In the genomic region with DNA sequence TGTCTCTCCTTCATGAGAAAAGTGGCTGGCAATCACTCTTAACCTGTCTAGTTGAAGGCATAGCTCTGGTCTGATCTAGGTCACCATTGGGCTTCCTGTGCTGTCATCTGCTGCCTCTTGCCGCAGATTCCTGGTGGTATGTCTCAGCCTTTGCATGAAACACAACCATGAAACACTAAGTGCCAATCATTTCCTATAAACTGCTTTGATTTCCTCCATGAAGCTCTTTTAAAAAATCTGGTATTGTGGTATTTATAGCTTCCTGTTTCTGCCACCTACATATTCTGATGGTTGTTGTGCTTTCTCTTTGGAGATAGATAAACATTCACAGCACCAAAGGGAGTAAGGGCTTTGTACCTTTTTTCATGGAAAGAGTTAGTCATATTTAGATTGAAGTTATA, we compare ENCODE assay signal across 9 cellular contexts.
DNase-seq lines count a peak whose midpoint lies in the region; ATAC-seq and TF ChIP-seq lines count a peak whose summit lies in the region.
"Had no signal": no experiment of that assay in that cellular context is flagged by ENCODE, and none has a peak within 500 bp of the region (broad histone marks: within the 10 kb centered on the region; RNA-seq: fewer than 3 reads in every experiment).

No MANE protein-coding gene starts in this region.

- no peak overlapping the region for H3K9ac ChIP-seq in BLaER1 treated with 17β-estradiol and CSF1 and Interleukin-3, amounts not matched to agents 10 nM and 100 nM

- H3K9me3 ChIP-seq in BLaER1 treated with 17β-estradiol and CSF1 and Interleukin-3, amounts not matched to agents 10 nM and 100 nM (replicated peaks in 1 of 11), result no peaks in the 10 kb centered on the region
- no peaks in the 10 kb centered on the region for H3K9me3 ChIP-seq in mucosa of descending colon
- no peaks in the 10 kb centered on the region for H3K9me3 ChIP-seq in uterus

- no peak overlapping the region for H3K4me3 ChIP-seq in BLaER1 treated with 17β-estradiol and CSF1 and Interleukin-3, amounts not matched to agents 10 nM and 100 nM
- H3K4me3 ChIP-seq in mucosa of descending colon (no peak overlapping the region), uterus (no peak overlapping the region)

- no peak for TF ChIP-seq POLR2A in uterus (IDR thresholded peaks at IDR 0.05)

- H3K27ac ChIP-seq in BLaER1 treated with 17β-estradiol and CSF1 and Interleukin-3, amounts not matched to agents 10 nM and 100 nM, result peak overlapping the region in 2 of 11 experiments; percentile 6 to 21; a peak in 2 of 22 replicates
- no peak overlapping the region for H3K27ac ChIP-seq in uterus

- no peaks in the 10 kb centered on the region for H4K20me1 ChIP-seq in BLaER1 treated with 17β-estradiol and CSF1 and Interleukin-3, amounts not matched to agents 10 nM and 100 nM

- peaks cover 0 to 7% (median 0%) of the 10 kb centered on the region in 11 experiments; a peak in 1 of 22 replicates for H3K36me3 ChIP-seq in BLaER1 treated with 17β-estradiol and CSF1 and Interleukin-3, amounts not matched to agents 10 nM and 100 nM
- H3K36me3 ChIP-seq in mucosa of descending colon (ENCODE audit: low read depth), result no peaks in the 10 kb centered on the region
- H3K36me3 ChIP-seq in uterus, result no peaks in the 10 kb centered on the region

- TF ChIP-seq CTCF in mucosa of descending colon (IDR thresholded peaks at IDR 0.05), result no peak
- TF ChIP-seq CTCF in GM10266 (IDR thresholded peaks at IDR 0.05; ENCODE audit: control insufficient read depth, insufficient read depth, low read depth, missing control alignments), result no peak
- TF ChIP-seq CTCF in uterus (IDR thresholded peaks at IDR 0.05), result no peak

- peaks cover 10 to 25% (median 19%) of the 10 kb centered on the region in 10 experiments for H3K4me1 ChIP-seq in BLaER1 treated with 17β-estradiol and CSF1 and Interleukin-3, amounts not matched to agents 10 nM and 100 nM
- H3K4me1 ChIP-seq in mucosa of descending colon (ENCODE audit: low read depth) (no peaks in the 10 kb centered on the region), uterus (no peaks in the 10 kb centered on the region)

- peak overlapping the region; percentile 9 to 77 (median 55) for H3K4me2 ChIP-seq in BLaER1 treated with 17β-estradiol and CSF1 and Interleukin-3, amounts not matched to agents 10 nM and 100 nM

- DNase-seq in SW480 (ENCODE audit: low spot score) (peak; percentile 69), activated T-helper 1 cell treated with Interleukin-2 at 50 U/mL for 16 hours (ENCODE audit: low read depth) (peak; percentile 38), mucosa of descending colon (no peak), GM10266 (ENCODE audit: extremely low spot score) (no peak), DMS153 (lab: John Stamatoyannopoulos, UW) (no peak), OCI-M2 (lab: John Stamatoyannopoulos, UW; ENCODE audit: unreplicated experiment) (no peak), uterus (no peak)
- DNase-seq: NCI-H526 treated with DMSO at 0.1 percent for 48 hours had no signal

- peak; percentile 53 for ATAC-seq in mucosa of descending colon

- H3K27me3 ChIP-seq in BLaER1 treated with 17β-estradiol and CSF1 and Interleukin-3, amounts not matched to agents 10 nM and 100 nM, result no peaks in the 10 kb centered on the region
- no peaks in the 10 kb centered on the region for H3K27me3 ChIP-seq in uterus

- intact Hi-C loops in mucosa of descending colon (cut with DNase I, micrococcal nuclease) (no loop called here), uterus (cut with DNase I; ENCODE audit: low total_unique reads) (no loop called here)

Comparison
In these comparisons a context has a peak if more than half of its experiments do, and no peak if none do; other contexts are left out.
1. DNase-seq: peak in SW480 (single experiment) and activated T-helper 1 cell treated with Interleukin-2 at 50 U/mL for 16 hours (single experiment); none in mucosa of descending colon (0 of 3), GM10266 (single experiment), DMS153 (single experiment), OCI-M2 (single experiment) and uterus (0 of 2).